Comparison of ENCODE assay signal across 18 cellular contexts in the genomic region with DNA sequence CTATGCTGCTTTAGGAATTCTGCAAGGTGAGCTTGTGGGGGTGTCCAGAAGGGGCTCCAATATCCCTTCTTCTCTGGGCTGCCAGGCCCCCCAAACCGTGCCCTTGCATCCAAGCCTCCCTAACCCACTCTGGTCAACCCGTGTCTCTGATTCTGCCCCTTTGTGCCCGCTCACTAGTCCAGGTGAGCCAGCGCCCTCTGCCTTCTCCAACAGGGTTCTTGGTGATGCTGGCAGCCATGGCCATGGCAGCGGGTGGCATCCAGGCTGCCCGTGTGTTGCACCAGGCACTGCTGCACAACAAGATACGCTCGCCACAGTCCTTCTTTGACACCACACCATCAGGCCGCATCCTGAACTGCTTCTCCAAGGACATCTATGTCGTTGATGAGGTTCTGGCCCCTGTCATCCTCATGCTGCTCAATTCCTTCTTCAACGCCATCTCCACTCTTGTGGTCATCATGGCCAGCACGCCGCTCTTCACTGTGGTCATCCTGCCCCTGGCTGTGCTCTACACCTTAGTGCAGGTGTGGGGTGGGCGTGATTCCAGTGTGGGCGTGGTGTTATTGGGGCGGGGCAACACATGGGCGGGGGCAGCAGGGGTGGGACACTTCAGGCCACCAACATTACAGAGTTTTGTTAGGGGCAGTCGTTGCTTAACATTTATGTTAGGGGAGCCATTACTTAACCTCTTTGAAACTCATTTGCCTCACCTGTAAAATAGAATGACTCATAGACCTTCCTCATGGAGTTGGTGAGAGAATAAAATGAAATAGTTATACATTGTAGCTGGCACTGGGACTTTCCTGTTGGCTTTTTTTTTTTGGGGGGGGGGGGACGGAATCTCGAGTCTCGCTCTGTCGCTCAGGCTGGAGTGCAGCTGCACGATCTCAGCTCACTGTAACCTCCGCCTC. TPM values are rescaled to one million over a fixed set of nuclear protein-coding genes. Genes with fewer than 3 reads are reported as not detected.
DNase-seq lines count a peak whose midpoint lies in the region; ATAC-seq and TF ChIP-seq lines count a peak whose summit lies in the region.
"Had no signal": no experiment of that assay in that cellular context is flagged by ENCODE, and none has a peak within 500 bp of the region (broad histone marks: within the 10 kb centered on the region; RNA-seq: fewer than 3 reads in every experiment).

No MANE protein-coding gene starts in this region.

- peaks cover 0 to 2% of the 10 kb centered on the region in 2 donors for H3K36me3 ChIP-seq in body of pancreas (replicated peaks in 1 of 2; ENCODE audit: insufficient read depth in 1 of 2, low read depth in 2 of 2)

- no peaks in the 10 kb centered on the region for H3K36me3 Mint-ChIP-seq in naive thymus-derived CD8-positive, alpha-beta T cell

- H3K9me3 Mint-ChIP-seq in naive thymus-derived CD8-positive, alpha-beta T cell: no peaks in the 10 kb centered on the region
- H3K9me3 Mint-ChIP-seq: CD14-positive monocyte, GM23338 had no signal

- no peaks in the 10 kb centered on the region for H3K9me3 ChIP-seq in body of pancreas

- H3K4me3 ChIP-seq in body of pancreas: no peak overlapping the region
- H3K4me3 ChIP-seq: GM12878, GM23338 had no signal

- H3K27ac ChIP-seq in body of pancreas: peak overlapping the region; percentile 25 to 76 (median 64)

- H3K27ac Mint-ChIP-seq in naive thymus-derived CD8-positive, alpha-beta T cell: peak overlapping the region in 1 of 10 donors; percentile 32
- H3K27ac Mint-ChIP-seq: CD14-positive monocyte, GM23338 had no signal

- WGBS in body of pancreas, 2 donors: 83 to 86% methylated on average over 24 of the region's 24 CpGs

- ATAC-seq in body of pancreas (no peak), left lobe of liver (no peak)
- no peak for ATAC-seq in naive thymus-derived CD8-positive, alpha-beta T cell
- ATAC-seq: GM12878, GM23338 had no signal

- H3K4me3 Mint-ChIP-seq in naive thymus-derived CD8-positive, alpha-beta T cell: no peak overlapping the region
- H3K4me3 Mint-ChIP-seq: CD14-positive monocyte, GM23338 had no signal

- TF ChIP-seq CTCF in body of pancreas (IDR thresholded peaks at IDR 0.05): no peak

- peaks cover under 1 to 3% (median 3%) of the 10 kb centered on the region in 4 donors for H3K4me1 Mint-ChIP-seq in naive thymus-derived CD8-positive, alpha-beta T cell

- POLR2A ChIA-PET in naive thymus-derived CD8-positive, alpha-beta T cell (lab: Charles Lee): no interaction called here

- no peaks in the 10 kb centered on the region for H3K27me3 ChIP-seq in body of pancreas

- H3K27me3 Mint-ChIP-seq in naive thymus-derived CD8-positive, alpha-beta T cell: peaks cover 6 to 20% (median 13%) of the 10 kb centered on the region in 5 donors

- intact Hi-C loops in body of pancreas (cut with DNase I) (no loop called here), posterior vena cava (cut with DNase I) (no loop called here)

- peaks cover 26% of the 10 kb centered on the region for H3K4me1 ChIP-seq in body of pancreas

- DNase-seq in D341Med (ENCODE audit: low spot score) (peak; percentile 39), body of pancreas (no peak), left lobe of liver (ENCODE audit: low spot score) (peak; percentile 54), posterior vena cava (ENCODE audit: low spot score) (peak; percentile 62), COLO829 (ENCODE audit: low spot score) (no peak), activated gamma-delta T cell (lab: John Stamatoyannopoulos, UW) (no peak), NOMO-1 (lab: John Stamatoyannopoulos, UW; ENCODE audit: unreplicated experiment in 2 of 2) (no peak)
- no peak for DNase-seq in naive thymus-derived CD8-positive, alpha-beta T cell
- DNase-seq: DMS79, Karpas-422, MM.1S, NCI-H1105 treated with DMSO at 0.1 percent for 48 hours, NCI-H187, SIG-M5 had no signal

- TF ChIP-seq POLR2A in body of pancreas (IDR thresholded peaks at IDR 0.05): no peak

RNA-seq across cellular contexts. Expression of a gene that starts 31.4 kb away (rescaled TPM):
- 10 to 100 TPM; 21.3 to 27.0 TPM for total RNA-seq in body of pancreas
- total RNA-seq in left lobe of liver: 15.6 TPM
- 10 to 100 TPM; 57.4 to 77.3 TPM for total RNA-seq in posterior vena cava
- 10 to 100 TPM; 35.5 to 39.5 TPM for total RNA-seq in naive thymus-derived CD8-positive, alpha-beta T cell
- polyA plus RNA-seq in naive thymus-derived CD8-positive, alpha-beta T cell: 1 to 10 TPM; 2.8 to 5.2 (median 4.3) TPM

RNA-seq across cellular contexts. Expression of a gene that starts 41.6 kb away (rescaled TPM):
- total RNA-seq in body of pancreas: 100 to 1,000 TPM; 130 to 163 TPM
- 326 TPM for total RNA-seq in left lobe of liver
- total RNA-seq in posterior vena cava: 10 to 100 TPM; 13.1 to 19.8 TPM
- under 1 TPM in 1 of 2 experiments, not detected in 1; 0.10 TPM for total RNA-seq in naive thymus-derived CD8-positive, alpha-beta T cell
- not detected for polyA plus RNA-seq in naive thymus-derived CD8-positive, alpha-beta T cell
- total RNA-seq: G401, GM23338 had no signal
- polyA plus RNA-seq: GM23338 had no signal

RNA-seq across cellular contexts. Expression of a gene that starts 43.1 kb away (rescaled TPM):
- total RNA-seq in body of pancreas (10 to 100 TPM; 71.2 to 85.6 TPM), left lobe of liver (43.6 TPM), posterior vena cava (10 to 100 TPM; 82.0 to 92.5 TPM)
- total RNA-seq in naive thymus-derived CD8-positive, alpha-beta T cell: 100 to 1,000 TPM; 311 to 345 TPM
- 10 to 100 TPM; 41.6 to 58.4 (median 46.0) TPM for polyA plus RNA-seq in naive thymus-derived CD8-positive, alpha-beta T cell

Comparison
In these comparisons a context has a peak if more than half of its experiments do, and no peak if none do; other contexts are left out.
1. DNase-seq: peak in D341Med (single experiment), left lobe of liver (single experiment) and posterior vena cava (single experiment); none in body of pancreas (0 of 4), naive thymus-derived CD8-positive, alpha-beta T cell (0 of 10), COLO829 (single experiment), activated gamma-delta T cell (single experiment) and NOMO-1 (0 of 2).
2. RNA of a gene that starts 41.6 kb away (total RNA-seq): 326 TPM in left lobe of liver (single experiment), 130 to 163 TPM in body of pancreas and 13.1 to 19.8 TPM in posterior vena cava; 0.10 TPM in naive thymus-derived CD8-positive, alpha-beta T cell; every median in the first group is over 10 times any median in the second.